Comparison of ENCODE assay signal across 16 cellular contexts in the genomic region with DNA sequence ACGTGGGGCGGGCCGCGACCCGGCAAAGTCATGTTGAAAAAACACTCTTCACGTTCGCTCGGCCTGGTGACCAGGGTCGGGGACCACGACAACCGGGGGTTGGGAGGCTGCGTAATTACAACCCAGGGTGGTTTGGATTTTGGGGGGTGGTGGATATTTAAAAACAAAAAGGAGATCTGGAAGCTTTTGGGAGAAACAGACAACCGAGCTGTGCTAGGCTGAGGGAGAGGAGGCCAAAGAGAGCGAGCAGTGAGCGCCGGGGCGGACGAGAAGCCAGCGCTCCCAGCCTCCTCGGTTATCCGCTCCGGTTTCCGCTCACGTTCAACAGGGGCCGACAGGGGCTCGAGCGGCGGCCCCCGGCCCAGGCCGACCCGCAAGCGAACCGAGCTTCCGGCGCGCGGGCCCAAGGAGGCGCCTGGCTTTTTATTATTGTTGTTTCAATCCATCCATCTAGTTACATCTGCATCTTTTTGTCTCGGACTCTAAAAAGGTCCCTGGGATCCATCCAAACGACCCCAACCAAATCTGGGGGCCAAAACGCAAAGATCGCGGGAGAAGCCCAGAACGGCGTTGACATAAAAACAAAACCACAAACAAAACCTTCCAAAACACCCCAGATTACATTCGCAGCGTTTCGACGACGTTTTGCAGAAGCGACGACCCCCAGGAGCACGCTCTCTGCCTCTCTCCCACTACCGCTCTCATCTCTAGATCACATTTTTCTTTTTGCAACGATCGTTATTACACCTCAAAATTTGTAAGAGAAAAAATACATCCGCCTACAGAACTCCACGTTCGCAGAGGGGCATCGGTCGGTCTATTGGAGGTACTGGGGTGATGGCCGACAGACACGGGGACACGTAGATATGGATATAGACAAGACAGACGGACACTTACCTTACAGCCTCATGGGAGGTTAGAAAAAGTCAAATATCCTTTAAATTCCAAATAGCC. TPM values are rescaled to one million over a fixed set of nuclear protein-coding genes. Genes with fewer than 3 reads are reported as not detected.
DNase-seq lines count a peak whose midpoint lies in the region; ATAC-seq and TF ChIP-seq lines count a peak whose summit lies in the region.
"Had no signal": no experiment of that assay in that cellular context is flagged by ENCODE, and none has a peak within 500 bp of the region (broad histone marks: within the 10 kb centered on the region; RNA-seq: fewer than 3 reads in every experiment).

No MANE protein-coding gene starts in this region.

- TF ChIP-seq CTCF in activated B cell treated with CpG ODN at 0.5 μM for 24 hours (IDR thresholded peaks at IDR 0.05): no peak

- CTCF ChIA-PET in activated CD4-positive, alpha-beta T cell treated with anti-CD3 and anti-CD28 coated beads, Interleukin-2, amount 10 ng/mL, durations not matched to agents 7 days and 5 days (lab: Charles Lee): interaction anchor here (0.8 kb wide), 1 partner anchor 9 kb away, joined by 4 read pairs; no protein-coding TSS in a partner anchor
- CTCF ChIA-PET in activated B cell treated with CpG ODN at 0.5 μM for 24 hours (lab: Charles Lee): no interaction called here

- intact Hi-C loops in activated B cell treated with CpG ODN at 0.5 μM for 24 hours (cut with micrococcal nuclease): no loop called here

- no peak for DNase-seq in activated CD4-positive, alpha-beta T cell treated with anti-CD3 and anti-CD28 coated beads, Interleukin-2, amount 10 ng/mL, durations not matched to agents 7 days and 5 days
- DNase-seq in activated CD4-positive, alpha-beta T cell treated with anti-CD3 and anti-CD28 coated beads for 48 hours: no peak
- DNase-seq in activated B cell treated with CpG ODN at 0.5 μM for 24 hours (no peak), retina (peak; percentile 82), kidney tubule cell (ENCODE audit: low spot score) (no peak), DMS153 treated with DMSO at 0.1 percent for 48 hours (lab: John Stamatoyannopoulos, UW; ENCODE audit: unreplicated experiment) (no peak), SKM-1 (lab: John Stamatoyannopoulos, UW; ENCODE audit: unreplicated experiment) (no peak)
- DNase-seq: ACHN; activated effector memory CD4-positive, alpha-beta T cell treated with anti-CD3 and anti-CD28 coated beads, Interleukin-2, amount 50 U/mL, for 16 hours; Calu3; nucleus accumbens; SJCRH30; stimulated activated CD4-positive, alpha-beta T cell treated with anti-CD3 and anti-CD28 coated beads, Interleukin-12 subunit alpha, Interleukin-12 subunit beta, amount 100 ng/mL, for 4 hours had no signal

- ATAC-seq in activated B cell treated with CpG ODN at 0.5 μM for 24 hours (ENCODE audit: low read depth): no peak

- H3K4me3 ChIP-seq in iPS-11a (ENCODE audit: low read depth, low read length): peak overlapping the region; percentile 39
- H3K4me3 ChIP-seq: SJCRH30 had no signal

- peak overlapping the region; percentile 84 for H3K27ac Mint-ChIP-seq in activated CD4-positive, alpha-beta T cell treated with anti-CD3 and anti-CD28 coated beads, Interleukin-2, amount 10 ng/mL, durations not matched to agents 7 days and 5 days
- peak overlapping the region; percentile 6 for H3K27ac Mint-ChIP-seq in activated B cell treated with CpG ODN at 0.5 μM for 24 hours

- H3K4me1 Mint-ChIP-seq in activated CD4-positive, alpha-beta T cell treated with anti-CD3 and anti-CD28 coated beads, Interleukin-2, amount 10 ng/mL, durations not matched to agents 7 days and 5 days: peaks cover 13% of the 10 kb centered on the region
- no peaks in the 10 kb centered on the region for H3K4me1 Mint-ChIP-seq in activated B cell treated with CpG ODN at 0.5 μM for 24 hours

- peak overlapping the region; percentile 58 for H3K4me3 Mint-ChIP-seq in activated CD4-positive, alpha-beta T cell treated with anti-CD3 and anti-CD28 coated beads, Interleukin-2, amount 10 ng/mL, durations not matched to agents 7 days and 5 days
- H3K4me3 Mint-ChIP-seq in activated B cell treated with CpG ODN at 0.5 μM for 24 hours: no peak overlapping the region

- H3K9me3 Mint-ChIP-seq in activated CD4-positive, alpha-beta T cell treated with anti-CD3 and anti-CD28 coated beads, Interleukin-2, amount 10 ng/mL, durations not matched to agents 7 days and 5 days: peaks cover 5% of the 10 kb centered on the region
- H3K9me3 Mint-ChIP-seq in activated B cell treated with CpG ODN at 0.5 μM for 24 hours: peaks cover 2% of the 10 kb centered on the region

- peaks cover 8% of the 10 kb centered on the region for H3K36me3 Mint-ChIP-seq in activated CD4-positive, alpha-beta T cell treated with anti-CD3 and anti-CD28 coated beads, Interleukin-2, amount 10 ng/mL, durations not matched to agents 7 days and 5 days (ENCODE audit: low read depth)
- H3K36me3 Mint-ChIP-seq in activated B cell treated with CpG ODN at 0.5 μM for 24 hours (ENCODE audit: low read depth): peaks cover 2% of the 10 kb centered on the region

- POLR2A ChIA-PET in activated CD4-positive, alpha-beta T cell treated with anti-CD3 and anti-CD28 coated beads, Interleukin-2, amount 10 ng/mL, durations not matched to agents 7 days and 5 days (lab: Charles Lee): no interaction called here
- POLR2A ChIA-PET in activated B cell treated with CpG ODN at 0.5 μM for 24 hours (lab: Charles Lee): no interaction called here

- H3K27me3 Mint-ChIP-seq in activated CD4-positive, alpha-beta T cell treated with anti-CD3 and anti-CD28 coated beads, Interleukin-2, amount 10 ng/mL, durations not matched to agents 7 days and 5 days: peaks cover 82% of the 10 kb centered on the region
- peaks cover 75% of the 10 kb centered on the region for H3K27me3 Mint-ChIP-seq in activated B cell treated with CpG ODN at 0.5 μM for 24 hours

RNA-seq across cellular contexts. Expression of gene OTX2, which starts 0.7 kb away (rescaled TPM):
- not detected for total RNA-seq in activated CD4-positive, alpha-beta T cell treated with anti-CD3 and anti-CD28 coated beads, Interleukin-2, amount 10 ng/mL, durations not matched to agents 7 days and 5 days
- not detected in 2 replicates for total RNA-seq in activated B cell treated with CpG ODN at 0.5 μM for 24 hours
- total RNA-seq: Calu3, fibroblast of lung, SJCRH30, ureter had no signal
